Comparison of ENCODE assay signal across 10 cellular contexts in genomic region chr10:124736491-124737136, GRCh38. TPM values are rescaled to one million over a fixed set of nuclear protein-coding genes. Genes with fewer than 3 reads are reported as not detected.
DNase-seq lines count a peak whose midpoint lies in the region; ATAC-seq and TF ChIP-seq lines count a peak whose summit lies in the region.
"Had no signal": no experiment of that assay in that cellular context is flagged by ENCODE, and none has a peak within 500 bp of the region (broad histone marks: within the 10 kb centered on the region; RNA-seq: fewer than 3 reads in every experiment).

No MANE protein-coding gene starts in this region.

- H3K4me1 Mint-ChIP-seq in dendritic cell treated with granulocyte-macrophage colony-stimulating factor and Interleukin-4, amounts not matched to agents 40 ng/mL and 50 ng/mL, for 4 days (ENCODE audit: low read depth) = peaks cover 95% of the 10 kb centered on the region

- peak; percentile 10 for DNase-seq in DMS 273 (lab: John Stamatoyannopoulos, UW; ENCODE audit: unreplicated experiment)
- DNase-seq in DMS 273 treated with DMSO at 0.1 percent for 48 hours (lab: John Stamatoyannopoulos, UW) = no peak
- peak; percentile 58 to 67 for DNase-seq in lung microvascular endothelial cell (ENCODE audit: low read depth in 2 of 2)
- DNase-seq in tibial artery = peak in 1 of 2 donors; percentile 90
- no peak for DNase-seq in SIG-M5 treated with dmso at 0.1 percent for 504 hours (lab: John Stamatoyannopoulos, UW; ENCODE audit: unreplicated experiment)
- DNase-seq in NCI-H82 treated with DMSO at 0.1 percent for 48 hours (lab: John Stamatoyannopoulos, UW; ENCODE audit: unreplicated experiment) = no peak

- H3K27me3 ChIP-seq in tibial artery = no peaks in the 10 kb centered on the region

- H3K9me3 ChIP-seq in tibial artery = no peaks in the 10 kb centered on the region

- peaks cover 61% of the 10 kb centered on the region for H3K36me3 Mint-ChIP-seq in dendritic cell treated with granulocyte-macrophage colony-stimulating factor and Interleukin-4, amounts not matched to agents 40 ng/mL and 50 ng/mL, for 4 days (ENCODE audit: low read depth)

- intact Hi-C loops in dendritic cell treated with granulocyte-macrophage colony-stimulating factor and Interleukin-4, amounts not matched to agents 40 ng/mL and 50 ng/mL, for 4 days (cut with micrococcal nuclease) = no loop called here
- intact Hi-C loops in tibial artery (cut with DNase I; ENCODE audit: low total_unique reads) = loop anchor here (2.0 to 10.0 kb wide), 2 partner anchors 198 to 322 kb away; partner anchors contain the start of gene OAT

- peak overlapping the region; percentile 10 for H3K27ac Mint-ChIP-seq in dendritic cell treated with granulocyte-macrophage colony-stimulating factor and Interleukin-4, amounts not matched to agents 40 ng/mL and 50 ng/mL, for 4 days

- ATAC-seq in HG03045 (IDR thresholded peaks at IDR 0.05; ENCODE audit: unreplicated experiment) = no peak
- ATAC-seq: K562 had no signal

- peaks cover 0 to 76% (median 61%) of the 10 kb centered on the region in 4 donors for H3K4me1 ChIP-seq in tibial artery

- no peaks in the 10 kb centered on the region for H3K27me3 Mint-ChIP-seq in dendritic cell treated with granulocyte-macrophage colony-stimulating factor and Interleukin-4, amounts not matched to agents 40 ng/mL and 50 ng/mL, for 4 days

- no peaks in the 10 kb centered on the region for H3K36me3 ChIP-seq in tibial artery

- H3K9me3 Mint-ChIP-seq in dendritic cell treated with granulocyte-macrophage colony-stimulating factor and Interleukin-4, amounts not matched to agents 40 ng/mL and 50 ng/mL, for 4 days = no peaks in the 10 kb centered on the region

- no peak overlapping the region for H3K4me3 ChIP-seq in tibial artery
- H3K4me3 ChIP-seq: K562 had no signal

- TF ChIP-seq CTCF in tibial artery (IDR thresholded peaks at IDR 0.05) = no peak

- peak overlapping the region; percentile 62 to 65 for H3K27ac ChIP-seq in tibial artery
- H3K27ac ChIP-seq: 22Rv1 had no signal

- no peak overlapping the region for H3K4me3 Mint-ChIP-seq in dendritic cell treated with granulocyte-macrophage colony-stimulating factor and Interleukin-4, amounts not matched to agents 40 ng/mL and 50 ng/mL, for 4 days

RNA-seq across cellular contexts. Expression of gene FAM53B, which starts 7.6 kb away (rescaled TPM):
- 10.3 and 14.4 TPM in 2 replicates for total RNA-seq in lung microvascular endothelial cell

RNA-seq across cellular contexts. Expression of gene EEF1AKMT2, which starts 55.1 kb away (rescaled TPM):
- 7.3 and 10.0 TPM in 2 replicates for total RNA-seq in lung microvascular endothelial cell

Comparison
In these comparisons a context has a peak if more than half of its experiments do, and no peak if none do; other contexts are left out.
1. DNase-seq: peak in DMS 273 (single experiment) and lung microvascular endothelial cell (2 of 2); none in DMS 273 treated with DMSO at 0.1 percent for 48 hours (single experiment), SIG-M5 treated with dmso at 0.1 percent for 504 hours (single experiment) and NCI-H82 treated with DMSO at 0.1 percent for 48 hours (single experiment).